8 cellular contexts compared by ENCODE assay signal in genomic region chr17:46023366-46023765, GRCh38. TPM values are rescaled to one million over a fixed set of nuclear protein-coding genes. Genes with fewer than 3 reads are reported as not detected.
"Had no signal": no experiment of that assay in that cellular context is flagged by ENCODE, and none has a peak within 500 bp of the region (broad histone marks: within the 10 kb centered on the region; RNA-seq: fewer than 3 reads in every experiment).

No MANE protein-coding gene starts in this region.

RNA-seq across cellular contexts. Expression of gene STH, which starts 24.3 kb away (rescaled TPM):
- total RNA-seq: activated CD4-positive, alpha-beta T cell treated with anti-CD3 and anti-CD28 coated beads for 36 hours; activated CD4-positive, alpha-beta T cell treated with anti-CD3 and anti-CD28 coated beads, Interleukin-2, amount 10 ng/mL, durations not matched to agents 7 days and 5 days; activated CD8-positive, alpha-beta T cell treated with anti-CD3 and anti-CD28 coated beads, Interleukin-2, amount 10 ng/mL, durations not matched to agents 7 days and 5 days; activated naive CD8-positive, alpha-beta T cell treated with anti-CD3 and anti-CD28 coated beads, Interleukin-2, amount 10 ng/mL, durations not matched to agents 7 days and 5 days; activated T-helper 1 cell treated with anti-CD3 and anti-CD28 coated beads, Interleukin-12 subunit alpha, Interleukin-12 subunit beta, Interleukin-2, Interleukin-4 antibody, amounts not matched to agents 30 ng/mL and 10 ng/mL and 1 ng/mL, durations not matched to agents 14 hours and 24 hours and 36 hours; ascending aorta; Right ventricle myocardium superior had no signal
- polyA plus RNA-seq: adipose tissue had no signal
